ENCODE assay signal across 39 cellular contexts in genomic region chr11:64258356-64258755, GRCh38.
"Had no signal": no experiment of that assay in that cellular context is flagged by ENCODE, and none has a peak within 500 bp of the region (broad histone marks: within the 10 kb centered on the region; RNA-seq: fewer than 3 reads in every experiment).

No MANE protein-coding gene starts in this region.

- ATAC-seq: activated CD8-positive, alpha-beta T cell treated with anti-CD3 and anti-CD28 coated beads for 36 hours; activated naive CD8-positive, alpha-beta T cell treated with anti-CD3 and anti-CD28 coated beads, Interleukin-2, amount 50 U/mL, for 24 hours; activated T-cell treated with anti-CD3 and anti-CD28 coated beads, Interleukin-2, amount 50 U/mL, for 4 hours; activated T-cell treated with anti-CD3 and anti-CD28 coated beads, Interleukin-2, amount 50 U/mL, for 72 hours; activated T-helper 17 cell treated with anti-CD3 and anti-CD28 coated beads, Interleukin-2, amount 50 U/mL, for 72 hours had no signal

- H3K4me3 Mint-ChIP-seq: activated B cell treated with CpG ODN at 0.5 μM for 24 hours; activated CD4-positive, alpha-beta memory T cell treated with anti-CD3 and anti-CD28 coated beads for 36 hours; activated CD4-positive, alpha-beta T cell treated with anti-CD3 and anti-CD28 coated beads, Interleukin-2, amount 10 ng/mL, durations not matched to agents 24 days and 14 days; activated CD8-positive, alpha-beta T cell treated with anti-CD3 and anti-CD28 coated beads for 36 hours; activated naive CD4-positive, alpha-beta T cell treated with anti-CD3 and anti-CD28 coated beads, Interleukin-2, amount 10 ng/mL, durations not matched to agents 7 days and 5 days; activated naive CD4-positive, alpha-beta T cell treated with anti-CD3 and anti-CD28 coated beads, Interleukin-2, amount 50 U/mL, for 24 hours; activated naive CD8-positive, alpha-beta T cell; activated naive CD8-positive, alpha-beta T cell treated with anti-CD3 and anti-CD28 coated beads, Interleukin-2, amount 10 ng/mL, durations not matched to agents 7 days and 5 days; activated naive CD8-positive, alpha-beta T cell treated with anti-CD3 and anti-CD28 coated beads, Interleukin-2, amount 50 U/mL, for 24 hours; activated T-cell treated with anti-CD3 and anti-CD28 coated beads, Interleukin-2, amount 50 U/mL, for 4 hours; activated T-cell treated with anti-CD3 and anti-CD28 coated beads, Interleukin-2, amount 50 U/mL, for 72 hours; activated T-helper 1 cell treated with anti-CD3 and anti-CD28 coated beads, Interleukin-12 subunit alpha, Interleukin-12 subunit beta, Interleukin-2, Interleukin-4 antibody, amounts not matched to agents 30 ng/mL and 10 ng/mL and 1 ng/mL, durations not matched to agents 14 hours and 24 hours and 36 hours; activated T-helper 17 cell treated with anti-CD3 and anti-CD28 coated beads, Interleukin-2, amount 50 U/mL, for 72 hours; brain; central memory CD8-positive, alpha-beta T cell; T-helper 1 cell treated with Interleukin-12 subunit alpha and Interleukin-12 subunit beta and Interleukin-4 antibody, amounts not matched to agents 30 μg/mL and 1 μg/mL, for 36 hours; T-helper 2 cell treated with Interferon-gamma antibody and Interleukin-4, amounts not matched to agents 5 μg/mL and 100 μg/mL, for 36 hours had no signal

- H3K36me3 Mint-ChIP-seq: activated naive CD4-positive, alpha-beta T cell treated with anti-CD3 and anti-CD28 coated beads, Interleukin-2, amount 50 U/mL, for 24 hours had no signal

- FAIRE-seq: bronchial epithelial cell, TTC549 had no signal

- H3K9me3 ChIP-seq: ascending aorta had no signal

- H3K4me3 ChIP-seq: ascending aorta, cardiac muscle cell had no signal

- H3K27me3 Mint-ChIP-seq: activated B cell treated with CpG ODN at 0.5 μM for 24 hours; activated CD4-positive, alpha-beta memory T cell treated with anti-CD3 and anti-CD28 coated beads for 36 hours; activated CD4-positive, alpha-beta T cell treated with anti-CD3 and anti-CD28 coated beads, Interleukin-2, amount 10 ng/mL, durations not matched to agents 24 days and 14 days; activated CD8-positive, alpha-beta T cell treated with anti-CD3 and anti-CD28 coated beads for 36 hours; activated naive CD4-positive, alpha-beta T cell treated with anti-CD3 and anti-CD28 coated beads, Interleukin-2, amount 10 ng/mL, durations not matched to agents 7 days and 5 days; activated naive CD4-positive, alpha-beta T cell treated with anti-CD3 and anti-CD28 coated beads, Interleukin-2, amount 50 U/mL, for 24 hours; activated naive CD8-positive, alpha-beta T cell; activated naive CD8-positive, alpha-beta T cell treated with anti-CD3 and anti-CD28 coated beads, Interleukin-2, amount 10 ng/mL, durations not matched to agents 7 days and 5 days; activated naive CD8-positive, alpha-beta T cell treated with anti-CD3 and anti-CD28 coated beads, Interleukin-2, amount 50 U/mL, for 24 hours; activated T-helper 17 cell treated with anti-CD3 and anti-CD28 coated beads, Interleukin-2, amount 50 U/mL, for 72 hours; central memory CD8-positive, alpha-beta T cell had no signal

- H3K27ac Mint-ChIP-seq: activated B cell treated with CpG ODN at 0.5 μM for 24 hours; activated CD4-positive, alpha-beta memory T cell treated with anti-CD3 and anti-CD28 coated beads for 36 hours; activated CD4-positive, alpha-beta T cell treated with anti-CD3 and anti-CD28 coated beads, Interleukin-2, amount 10 ng/mL, durations not matched to agents 24 days and 14 days; activated CD8-positive, alpha-beta T cell treated with anti-CD3 and anti-CD28 coated beads for 36 hours; activated naive CD4-positive, alpha-beta T cell treated with anti-CD3 and anti-CD28 coated beads, Interleukin-2, amount 10 ng/mL, durations not matched to agents 7 days and 5 days; activated naive CD4-positive, alpha-beta T cell treated with anti-CD3 and anti-CD28 coated beads, Interleukin-2, amount 50 U/mL, for 24 hours; activated naive CD8-positive, alpha-beta T cell; activated naive CD8-positive, alpha-beta T cell treated with anti-CD3 and anti-CD28 coated beads, Interleukin-2, amount 10 ng/mL, durations not matched to agents 7 days and 5 days; activated naive CD8-positive, alpha-beta T cell treated with anti-CD3 and anti-CD28 coated beads, Interleukin-2, amount 50 U/mL, for 24 hours; activated T-cell treated with anti-CD3 and anti-CD28 coated beads, Interleukin-2, amount 50 U/mL, for 72 hours; activated T-helper 1 cell treated with anti-CD3 and anti-CD28 coated beads, Interleukin-12 subunit alpha, Interleukin-12 subunit beta, Interleukin-2, Interleukin-4 antibody, amounts not matched to agents 30 ng/mL and 10 ng/mL and 1 ng/mL, durations not matched to agents 14 hours and 24 hours and 36 hours; activated T-helper 17 cell treated with anti-CD3 and anti-CD28 coated beads, Interleukin-2, amount 50 U/mL, for 72 hours; brain; T-helper 1 cell treated with Interleukin-12 subunit alpha and Interleukin-12 subunit beta and Interleukin-4 antibody, amounts not matched to agents 30 μg/mL and 1 μg/mL, for 36 hours; T-helper 2 cell treated with Interferon-gamma antibody and Interleukin-4, amounts not matched to agents 5 μg/mL and 100 μg/mL, for 36 hours had no signal

- H3K27me3 ChIP-seq: ascending aorta, cardiac muscle cell had no signal

- H3K9me3 Mint-ChIP-seq: activated B cell treated with CpG ODN at 0.5 μM for 24 hours; activated CD4-positive, alpha-beta memory T cell treated with anti-CD3 and anti-CD28 coated beads for 36 hours; activated CD4-positive, alpha-beta T cell treated with anti-CD3 and anti-CD28 coated beads, Interleukin-2, amount 10 ng/mL, durations not matched to agents 24 days and 14 days; activated CD8-positive, alpha-beta T cell treated with anti-CD3 and anti-CD28 coated beads for 36 hours; activated naive CD4-positive, alpha-beta T cell treated with anti-CD3 and anti-CD28 coated beads, Interleukin-2, amount 10 ng/mL, durations not matched to agents 7 days and 5 days; activated naive CD4-positive, alpha-beta T cell treated with anti-CD3 and anti-CD28 coated beads, Interleukin-2, amount 50 U/mL, for 24 hours; activated naive CD8-positive, alpha-beta T cell treated with anti-CD3 and anti-CD28 coated beads, Interleukin-2, amount 10 ng/mL, durations not matched to agents 7 days and 5 days; activated naive CD8-positive, alpha-beta T cell treated with anti-CD3 and anti-CD28 coated beads, Interleukin-2, amount 50 U/mL, for 24 hours; activated T-cell treated with anti-CD3 and anti-CD28 coated beads, Interleukin-2, amount 50 U/mL, for 4 hours; activated T-cell treated with anti-CD3 and anti-CD28 coated beads, Interleukin-2, amount 50 U/mL, for 72 hours; activated T-helper 1 cell treated with anti-CD3 and anti-CD28 coated beads, Interleukin-12 subunit alpha, Interleukin-12 subunit beta, Interleukin-2, Interleukin-4 antibody, amounts not matched to agents 30 ng/mL and 10 ng/mL and 1 ng/mL, durations not matched to agents 14 hours and 24 hours and 36 hours; activated T-helper 17 cell treated with anti-CD3 and anti-CD28 coated beads, Interleukin-2, amount 50 U/mL, for 72 hours; brain; central memory CD8-positive, alpha-beta T cell; T-helper 1 cell treated with Interleukin-12 subunit alpha and Interleukin-12 subunit beta and Interleukin-4 antibody, amounts not matched to agents 30 μg/mL and 1 μg/mL, for 36 hours; T-helper 2 cell treated with Interferon-gamma antibody and Interleukin-4, amounts not matched to agents 5 μg/mL and 100 μg/mL, for 36 hours had no signal

- H3K27ac ChIP-seq: ascending aorta, cardiac muscle cell, VCaP had no signal

- DNase-seq: activated B cell treated with CpG ODN at 0.5 μM for 24 hours; activated CD4-positive, alpha-beta memory T cell treated with anti-CD3 and anti-CD28 coated beads for 36 hours; activated CD4-positive, alpha-beta T cell treated with anti-CD3 and anti-CD28 coated beads for 4 hours; activated CD4-positive, alpha-beta T cell treated with anti-CD3 and anti-CD28 coated beads, Interleukin-2, amount 10 ng/mL, durations not matched to agents 24 days and 14 days; activated CD4-positive, alpha-beta T cell treated with anti-CD3 and anti-CD28 coated beads, Interleukin-2, amount 50 U/mL, for 1 hour; activated CD4-positive, alpha-beta T cell treated with anti-CD3 and anti-CD28 coated beads, Interleukin-2, amount 50 U/mL, for 4 hours; activated CD4-positive, CD25-positive, alpha-beta regulatory T cell treated with anti-CD3 and anti-CD28 coated beads, Interleukin-2, amount 50 U/mL, for 72 hours; activated CD8-positive, alpha-beta memory T cell treated with anti-CD3 and anti-CD28 coated beads, Interleukin-2, amount 50 U/mL, for 4 hours; activated CD8-positive, alpha-beta T cell treated with anti-CD3 and anti-CD28 coated beads for 36 hours; activated effector memory CD4-positive, alpha-beta T cell treated with Interleukin-2 at 50 U/mL for 16 hours; activated gamma-delta T cell; activated naive CD4-positive, alpha-beta T cell treated with anti-CD3 and anti-CD28 coated beads, Interleukin-2, amount 10 ng/mL, durations not matched to agents 7 days and 5 days; activated naive CD4-positive, alpha-beta T cell treated with Interleukin-2 at 50 U/mL for 16 hours; activated naive CD8-positive, alpha-beta T cell treated with anti-CD3 and anti-CD28 coated beads, Interleukin-2, amount 10 ng/mL, durations not matched to agents 7 days and 5 days; activated naive CD8-positive, alpha-beta T cell treated with anti-CD3 and anti-CD28 coated beads, Interleukin-2, amount 50 U/mL, for 24 hours; activated T-cell treated with anti-CD3 and anti-CD28 coated beads for 4 hours; activated T-cell treated with anti-CD3 and anti-CD28 coated beads, Interleukin-2, amount 50 U/mL, for 1 hour; activated T-cell treated with anti-CD3 and anti-CD28 coated beads, Interleukin-2, amount 50 U/mL, for 4 hours; activated T-cell treated with anti-CD3 and anti-CD28 coated beads, Interleukin-2, amount 50 U/mL, for 72 hours; amygdala; anterior cingulate cortex; caudate nucleus; cerebellar nuclear complex; T-helper 1 cell; T-helper 2 cell; T-helper 9 cell had no signal

- H3K36me3 ChIP-seq: cardiac muscle cell had no signal
